In genomic region chr11:126949066-126949945, GRCh38 we compare ENCODE assay signal across 15 cellular contexts. TPM values are rescaled to one million over a fixed set of nuclear protein-coding genes. Genes with fewer than 3 reads are reported as not detected.
DNase-seq lines count a peak whose midpoint lies in the region; ATAC-seq lines count a peak whose summit lies in the region.
"Had no signal": no experiment of that assay in that cellular context is flagged by ENCODE, and none has a peak within 500 bp of the region (broad histone marks: within the 10 kb centered on the region; RNA-seq: fewer than 3 reads in every experiment).

No MANE protein-coding gene starts in this region.

- no peaks in the 10 kb centered on the region for H3K36me3 ChIP-seq in SJSA1
- H3K36me3 ChIP-seq: left lung had no signal

- no peaks in the 10 kb centered on the region for H3K36me3 Mint-ChIP-seq in activated naive CD4-positive, alpha-beta T cell treated with anti-CD3 and anti-CD28 coated beads for 36 hours (ENCODE audit: low read depth)
- H3K36me3 Mint-ChIP-seq: activated CD4-positive, alpha-beta memory T cell treated with anti-CD3 and anti-CD28 coated beads for 36 hours had no signal

- H3K27me3 Mint-ChIP-seq in activated naive CD4-positive, alpha-beta T cell treated with anti-CD3 and anti-CD28 coated beads for 36 hours (ENCODE audit: low read depth) = peaks cover 3% of the 10 kb centered on the region
- H3K27me3 Mint-ChIP-seq: activated CD4-positive, alpha-beta memory T cell treated with anti-CD3 and anti-CD28 coated beads for 36 hours had no signal

- no peaks in the 10 kb centered on the region for H3K4me1 Mint-ChIP-seq in activated naive CD4-positive, alpha-beta T cell treated with anti-CD3 and anti-CD28 coated beads for 36 hours (ENCODE audit: low read depth)

- intact Hi-C loops in activated naive CD4-positive, alpha-beta T cell treated with anti-CD3 and anti-CD28 coated beads for 36 hours (cut with micrococcal nuclease) = no loop called here

- H3K4me3 ChIP-seq in SJSA1 = no peak overlapping the region
- H3K4me3 ChIP-seq: left lung had no signal

- peak; percentile 7 for DNase-seq in activated naive CD4-positive, alpha-beta T cell treated with anti-CD3 and anti-CD28 coated beads for 36 hours
- DNase-seq in activated naive CD4-positive, alpha-beta T cell treated with anti-CD3 and anti-CD28 coated beads, Interleukin-2, amount 50 U/mL, for 16 hours = no peak
- DNase-seq in SJSA1 (ENCODE audit: low read depth in 1 of 2, low spot score in 2 of 2) = peak; percentile 38 to 42
- peak; percentile 73 for DNase-seq in inferior parietal cortex (ENCODE audit: extremely low spot score)
- DNase-seq in stimulated activated CD4-positive, alpha-beta T cell treated with anti-CD3 and anti-CD28 coated beads, Interleukin-4, amount 100 ng/mL, for 24 hours = no peak
- DNase-seq in putamen (ENCODE audit: low spot score) = no peak
- no peak for DNase-seq in OCI-M2 (lab: John Stamatoyannopoulos, UW; ENCODE audit: unreplicated experiment)
- DNase-seq: activated CD4-positive, alpha-beta memory T cell treated with anti-CD3 and anti-CD28 coated beads for 36 hours; left lung; NCI-H1092 treated with DMSO at 0.1 percent for 48 hours; stimulated activated CD4-positive, alpha-beta T cell treated with anti-CD3 and anti-CD28 coated beads, Interleukin-15, amount 100 ng/mL, for 24 hours; T1000 had no signal

- no peaks in the 10 kb centered on the region for H3K9me3 Mint-ChIP-seq in activated naive CD4-positive, alpha-beta T cell treated with anti-CD3 and anti-CD28 coated beads for 36 hours
- H3K9me3 Mint-ChIP-seq: activated CD4-positive, alpha-beta memory T cell treated with anti-CD3 and anti-CD28 coated beads for 36 hours; activated T-helper 2 cell treated with anti-CD3 and anti-CD28 coated beads, Interferon-gamma antibody, Interleukin-2, Interleukin-4, amounts not matched to agents 10 μg/mL and 5 μg/mL and 100 μg/mL, durations not matched to agents 14 hours and 24 hours and 36 hours had no signal

- no peak for ATAC-seq in GM19463 (IDR thresholded peaks at IDR 0.05; ENCODE audit: unreplicated experiment)
- ATAC-seq: left lung had no signal

- peaks cover 12% of the 10 kb centered on the region for H3K4me1 ChIP-seq in SJSA1 (replicated peaks)
- H3K4me1 ChIP-seq: left lung had no signal

- CTCF ChIA-PET in activated naive CD4-positive, alpha-beta T cell treated with anti-CD3 and anti-CD28 coated beads for 36 hours (lab: Charles Lee) = no interaction called here

- H3K27ac Mint-ChIP-seq in activated naive CD4-positive, alpha-beta T cell treated with anti-CD3 and anti-CD28 coated beads for 36 hours = no peak overlapping the region
- H3K27ac Mint-ChIP-seq: activated CD4-positive, alpha-beta memory T cell treated with anti-CD3 and anti-CD28 coated beads for 36 hours; activated T-helper 2 cell treated with anti-CD3 and anti-CD28 coated beads, Interferon-gamma antibody, Interleukin-2, Interleukin-4, amounts not matched to agents 10 μg/mL and 5 μg/mL and 100 μg/mL, durations not matched to agents 14 hours and 24 hours and 36 hours had no signal

- no peaks in the 10 kb centered on the region for H3K27me3 ChIP-seq in SJSA1 (replicated peaks)
- H3K27me3 ChIP-seq: left lung had no signal

- H3K9me3 ChIP-seq in SJSA1 (replicated peaks) = no peaks in the 10 kb centered on the region
- H3K9me3 ChIP-seq: left lung had no signal

- H3K27ac ChIP-seq in SJSA1 = 0 out of 2 replicates have a peak overlapping the region, but pooled peaks have one; percentile 32
- H3K27ac ChIP-seq: left lung had no signal

- no peak overlapping the region for H3K4me3 Mint-ChIP-seq in activated naive CD4-positive, alpha-beta T cell treated with anti-CD3 and anti-CD28 coated beads for 36 hours
- H3K4me3 Mint-ChIP-seq: activated CD4-positive, alpha-beta memory T cell treated with anti-CD3 and anti-CD28 coated beads for 36 hours had no signal

RNA-seq across cellular contexts. Expression of gene KIRREL3, which starts 51.3 kb away (rescaled TPM):
- not detected for total RNA-seq in activated naive CD4-positive, alpha-beta T cell treated with anti-CD3 and anti-CD28 coated beads for 36 hours
- 5.3 and 5.5 TPM in 2 replicates for total RNA-seq in SJSA1 (2014; rRNA removed; shearing (Covaris generic))
- total RNA-seq: activated CD4-positive, alpha-beta memory T cell treated with anti-CD3 and anti-CD28 coated beads for 36 hours; activated T-helper 2 cell treated with anti-CD3 and anti-CD28 coated beads, Interferon-gamma antibody, Interleukin-2, Interleukin-4, amounts not matched to agents 10 μg/mL and 5 μg/mL and 100 μg/mL, durations not matched to agents 14 hours and 24 hours and 36 hours; left lung; subcutaneous adipose tissue had no signal

Comparison
In these comparisons a context has a peak if more than half of its experiments do, and no peak if none do; other contexts are left out.
1. DNase-seq: peak in activated naive CD4-positive, alpha-beta T cell treated with anti-CD3 and anti-CD28 coated beads for 36 hours (single experiment), SJSA1 (2 of 2) and inferior parietal cortex (single experiment); none in activated naive CD4-positive, alpha-beta T cell treated with anti-CD3 and anti-CD28 coated beads, Interleukin-2, amount 50 U/mL, for 16 hours (single experiment), stimulated activated CD4-positive, alpha-beta T cell treated with anti-CD3 and anti-CD28 coated beads, Interleukin-4, amount 100 ng/mL, for 24 hours (single experiment), putamen (single experiment) and OCI-M2 (single experiment).